12 cellular contexts compared by ENCODE assay signal in genomic region chr15:49152552-49153337, GRCh38. TPM values are rescaled to one million over a fixed set of nuclear protein-coding genes. Genes with fewer than 3 reads are reported as not detected.
DNase-seq lines count a peak whose midpoint lies in the region; ATAC-seq, FAIRE-seq and TF ChIP-seq lines count a peak whose summit lies in the region.
"Had no signal": no experiment of that assay in that cellular context is flagged by ENCODE, and none has a peak within 500 bp of the region (broad histone marks: within the 10 kb centered on the region; RNA-seq: fewer than 3 reads in every experiment).

No MANE protein-coding gene starts in this region.

- WGBS in prostate gland, result 93% methylated on average over 9 of the region's 9 CpGs
- 86 to 92% (median 89%) methylated on average over 9 of the region's 9 CpGs for WGBS in small intestine, 3 donors

- H3K36me3 ChIP-seq in BLaER1 treated with 17β-estradiol and CSF1 and Interleukin-3, amounts not matched to agents 10 nM and 100 nM, result peaks cover 0 to 42% (median 24%) of the 10 kb centered on the region in 11 experiments; a peak in 15 of 22 replicates
- peaks cover 42% of the 10 kb centered on the region for H3K36me3 ChIP-seq in DOHH2 (ENCODE audit: control insufficient read depth, low read length)
- no peaks in the 10 kb centered on the region for H3K36me3 ChIP-seq in prostate gland
- no peaks in the 10 kb centered on the region for H3K36me3 ChIP-seq in small intestine (ENCODE audit: control insufficient read depth in 2 of 2, insufficient read depth in 2 of 2, low read length in 2 of 2)

- POLR2A ChIA-PET in WTC11 (lab: Charles Lee), result interaction anchor here (1.0 kb wide), 1 partner anchor 106 kb away, joined by 3 read pairs; the partner anchor contains the start of gene SECISBP2L

- H3K27ac ChIP-seq in BLaER1 treated with 17β-estradiol and CSF1 and Interleukin-3, amounts not matched to agents 10 nM and 100 nM, result no peak overlapping the region
- H3K27ac ChIP-seq in DOHH2 (ENCODE audit: low read depth, low read length) (no peak overlapping the region), prostate gland (no peak overlapping the region), small intestine (ENCODE audit: low read depth in 1 of 2, low read length in 1 of 2) (no peak overlapping the region)

- ATAC-seq in WTC11, result no peak

- no peak for DNase-seq in WTC11 (ENCODE audit: low spot score)
- peak; percentile 16 for DNase-seq in kidney tubule cell (ENCODE audit: low spot score)
- no peak for DNase-seq in GM12892 (ENCODE audit: insufficient read length)
- DNase-seq in prostate gland (ENCODE audit: low spot score), result no peak
- no peak for DNase-seq in NCI-H774 (lab: John Stamatoyannopoulos, UW)
- no peak for DNase-seq in small intestine
- DNase-seq: kidney, NCI-H1930, NCI-H526 treated with DMSO at 0.1 percent for 48 hours had no signal

- peaks cover 7% of the 10 kb centered on the region; the same call in 1 of the 2 replicates for H3F3A ChIP-seq in DOHH2 (ENCODE audit: control insufficient read depth, insufficient read depth)

- H3K9ac ChIP-seq in BLaER1 treated with 17β-estradiol and CSF1 and Interleukin-3, amounts not matched to agents 10 nM and 100 nM, result no peak overlapping the region

- peak overlapping the region; percentile 29 to 86 (median 81); a peak in 13 of 22 replicates for H3K4me2 ChIP-seq in BLaER1 treated with 17β-estradiol and CSF1 and Interleukin-3, amounts not matched to agents 10 nM and 100 nM
- H3K4me2 ChIP-seq in DOHH2 (ENCODE audit: low read length), result peak overlapping the region; percentile 69

- no peaks in the 10 kb centered on the region for H3K27me3 Mint-ChIP-seq in WTC11 (ENCODE audit: low read depth)

- H3K4me3 Mint-ChIP-seq in WTC11, result peak overlapping the region; percentile 99; the same call in 1 of the 2 replicates

- H3K27ac Mint-ChIP-seq in WTC11, result no peak overlapping the region

- CTCF ChIA-PET in WTC11 (lab: Charles Lee), result no interaction called here

- H3K9me2 ChIP-seq in DOHH2 (replicated peaks; ENCODE audit: control insufficient read depth, low read length), result no peaks in the 10 kb centered on the region

- H3K4me1 ChIP-seq in BLaER1 treated with 17β-estradiol and CSF1 and Interleukin-3, amounts not matched to agents 10 nM and 100 nM, result peaks cover 12 to 71% (median 41%) of the 10 kb centered on the region in 10 experiments
- peaks cover 46% of the 10 kb centered on the region for H3K4me1 ChIP-seq in DOHH2 (ENCODE audit: control insufficient read depth, low read length)
- H3K4me1 ChIP-seq in prostate gland (replicated peaks), result no peaks in the 10 kb centered on the region
- H3K4me1 ChIP-seq in small intestine (ENCODE audit: control insufficient read depth in 2 of 2, insufficient read depth in 1 of 2, low read depth in 1 of 2, low read length in 1 of 2), result no peaks in the 10 kb centered on the region

- no peaks in the 10 kb centered on the region for H3K27me3 ChIP-seq in BLaER1 treated with 17β-estradiol and CSF1 and Interleukin-3, amounts not matched to agents 10 nM and 100 nM
- H3K27me3 ChIP-seq in DOHH2 (ENCODE audit: control insufficient read depth, low read length), result no peaks in the 10 kb centered on the region
- H3K27me3 ChIP-seq in prostate gland (replicated peaks; ENCODE audit: insufficient read depth), result no peaks in the 10 kb centered on the region
- H3K27me3 ChIP-seq in small intestine (ENCODE audit: control insufficient read depth in 2 of 2, insufficient read depth in 2 of 2, low read length in 2 of 2), result no peaks in the 10 kb centered on the region

- H3K36me3 Mint-ChIP-seq in WTC11, result peaks cover 3% of the 10 kb centered on the region; the same call in 1 of the 2 replicates

- FAIRE-seq in GM12892 (lab: Jason Lieb, UNC) (no peak), small intestine (lab: Jason Lieb, UNC) (no peak)
- FAIRE-seq: kidney had no signal

- peaks cover 53 to 76% (median 68%) of the 10 kb centered on the region in 11 experiments; a peak in 21 of 22 replicates for H4K20me1 ChIP-seq in BLaER1 treated with 17β-estradiol and CSF1 and Interleukin-3, amounts not matched to agents 10 nM and 100 nM
- peaks cover 17% of the 10 kb centered on the region for H4K20me1 ChIP-seq in DOHH2 (ENCODE audit: control insufficient read depth, insufficient read depth, low read depth, low read length)

- peaks cover 46% of the 10 kb centered on the region for H3K4me1 Mint-ChIP-seq in WTC11

- no peaks in the 10 kb centered on the region for H3K9me3 Mint-ChIP-seq in WTC11
- H3K9me3 Mint-ChIP-seq: CD14-positive monocyte had no signal

- TF ChIP-seq POLR2A in GM12892 (IDR thresholded peaks at IDR 0.05; ENCODE audit: low read depth, low read length) (no peak), prostate gland (IDR thresholded peaks at IDR 0.05) (no peak)

- no peak overlapping the region; a peak in 1 of 20 replicates for H3K4me3 ChIP-seq in BLaER1 treated with 17β-estradiol and CSF1 and Interleukin-3, amounts not matched to agents 10 nM and 100 nM
- H3K4me3 ChIP-seq in DOHH2 (ENCODE audit: low read length) (peak overlapping the region; percentile 98), prostate gland (no peak overlapping the region), small intestine (ENCODE audit: low read depth in 1 of 2, low read length in 2 of 2) (no peak overlapping the region)

- H3K9me3 ChIP-seq in BLaER1 treated with 17β-estradiol and CSF1 and Interleukin-3, amounts not matched to agents 10 nM and 100 nM (replicated peaks in 1 of 11), result no peaks in the 10 kb centered on the region
- H3K9me3 ChIP-seq in DOHH2 (ENCODE audit: control insufficient read depth, insufficient read depth, low read length) (no peaks in the 10 kb centered on the region), prostate gland (no peaks in the 10 kb centered on the region), small intestine (ENCODE audit: control insufficient read depth, low read depth) (no peaks in the 10 kb centered on the region)

- intact Hi-C loops in prostate gland (cut with DNase I), result loop anchor here (10.0 kb wide), 2 partner anchors 108 to 1202 kb away; partner anchors contain the start of genes GABPB1 and SECISBP2L

- TF ChIP-seq CTCF in DOHH2 (IDR thresholded peaks at IDR 0.05; ENCODE audit: low read depth, low read length, poor library complexity, severe bottlenecking), result no peak
- no peak for TF ChIP-seq CTCF in WTC11 (IDR thresholded peaks at IDR 0.05)
- no peak for TF ChIP-seq CTCF in prostate gland (IDR thresholded peaks at IDR 0.05)

- peaks cover 92% of the 10 kb centered on the region for H3K79me2 ChIP-seq in DOHH2 (ENCODE audit: control insufficient read depth, low read length)

TF ChIP-seq in WTC11, 78 proteins besides CTCF, POLR2A, EP300 and RAD21 (continues in another document):
- TF ChIP-seq E2F4 (CRISPR knock-in tag; IDR thresholded peaks at IDR 0.05; ENCODE audit: borderline replicate concordance, low read depth), result no peak
- no peak for TF ChIP-seq PRDM15 (CRISPR knock-in tag; IDR thresholded peaks at IDR 0.05)
- no peak for TF ChIP-seq IRF1 (CRISPR knock-in tag; IDR thresholded peaks at IDR 0.05)
- TF ChIP-seq ZNF423 (CRISPR knock-in tag; IDR thresholded peaks at IDR 0.05), result no peak
- no peak for TF ChIP-seq MXD4 (CRISPR knock-in tag; IDR thresholded peaks at IDR 0.05; ENCODE audit: borderline replicate concordance)

RNA-seq across cellular contexts. Expression of gene COPS2, which starts 2.7 kb away (rescaled TPM):
- 61.4 to 68.6 TPM (median 64.6 TPM) in 3 replicates for total RNA-seq in WTC11 (2021)
- polyA plus RNA-seq in GM12892 (2012; ENCODE audit: missing spikeins), result 66.4 TPM
- 10 to 100 TPM; 36.3 to 65.3 TPM for total RNA-seq in prostate gland
- 10 to 100 TPM; 48.2 to 50.5 (median 49.9) TPM for polyA plus RNA-seq in small intestine

RNA-seq across cellular contexts. Expression of gene GALK2, which starts 17.3 kb away (rescaled TPM):
- total RNA-seq in WTC11 (2021) (15.6 to 16.9 TPM (median 16.6 TPM) in 3 replicates), prostate gland (10 to 100 TPM; 28.5 to 52.3 TPM)
- 16.6 TPM for polyA plus RNA-seq in GM12892 (2012; ENCODE audit: missing spikeins)
- polyA plus RNA-seq in small intestine, result 10 to 100 TPM; 26.2 to 55.5 (median 38.4) TPM
